ENCODE assay signal across 8 cellular contexts in genomic region chr5:34915139-34915855, GRCh38. TPM values are rescaled to one million over a fixed set of nuclear protein-coding genes. Genes with fewer than 3 reads are reported as not detected.
DNase-seq lines count a peak whose midpoint lies in the region; ATAC-seq and TF ChIP-seq lines count a peak whose summit lies in the region.

TSS of gene BRIX1 (plus strand) at chr5:34915711. CDS start at chr5:34915739, 28 bp downstream.
TSS of gene RAD1 (minus strand) at chr5:34915504. CDS start at chr5:34914892, 612 bp downstream.

- H3K9me3 Mint-ChIP-seq in T-helper 2 cell treated with Interferon-gamma antibody and Interleukin-4, amounts not matched to agents 5 μg/mL and 100 μg/mL, for 36 hours = no peaks in the 10 kb centered on the region

- H3K4me3 Mint-ChIP-seq in T-helper 2 cell treated with Interferon-gamma antibody and Interleukin-4, amounts not matched to agents 5 μg/mL and 100 μg/mL, for 36 hours = no peak within 1 kb of the TSS

- ATAC-seq in GM18508 (IDR thresholded peaks at IDR 0.05; ENCODE audit: insufficient read depth, unreplicated experiment) (peak; percentile 90), HG02981 (IDR thresholded peaks at IDR 0.05; ENCODE audit: unreplicated experiment) (peak; percentile 98), right cardiac atrium (peak; percentile 100)

- H3K27me3 Mint-ChIP-seq in T-helper 2 cell treated with Interferon-gamma antibody and Interleukin-4, amounts not matched to agents 5 μg/mL and 100 μg/mL, for 36 hours (ENCODE audit: low read depth) = no peaks in the 10 kb centered on the region

- peaks cover 3 to 19% of the 10 kb centered on the region in 2 donors for H3K36me3 ChIP-seq in ascending aorta
- no peaks in the 10 kb centered on the region for H3K36me3 ChIP-seq in uterus

- TF ChIP-seq POLR2A in uterus (IDR thresholded peaks at IDR 0.05) = peak; percentile 49 to 62

- peaks cover 22% of the 10 kb centered on the region for H3K4me1 Mint-ChIP-seq in T-helper 2 cell treated with Interferon-gamma antibody and Interleukin-4, amounts not matched to agents 5 μg/mL and 100 μg/mL, for 36 hours (ENCODE audit: low read depth)

- peaks cover 0 to 18% of the 10 kb centered on the region in 2 donors for H3K4me1 ChIP-seq in ascending aorta
- peaks cover 4% of the 10 kb centered on the region for H3K4me1 ChIP-seq in right cardiac atrium (ENCODE audit: control insufficient read depth, insufficient read depth, low read length)
- peaks cover 7 to 10% of the 10 kb centered on the region in 2 donors for H3K4me1 ChIP-seq in uterus

- H3K36me3 Mint-ChIP-seq in T-helper 2 cell treated with Interferon-gamma antibody and Interleukin-4, amounts not matched to agents 5 μg/mL and 100 μg/mL, for 36 hours (ENCODE audit: low read depth) = peaks cover 33% of the 10 kb centered on the region

- intact Hi-C loops in ascending aorta (cut with DNase I) = loop anchor here (1.0 to 5.0 kb wide), 2 partner anchors 14 to 258 kb away; partner anchors contain the start of genes DNAJC21 and RAI14
- intact Hi-C loops in right cardiac atrium (cut with DNase I) = no loop called here
- intact Hi-C loops in uterus (cut with DNase I; ENCODE audit: low total_unique reads) = no loop called here

- H3K27ac ChIP-seq in ascending aorta = peak within 1 kb of the TSS; percentile 85 to 87
- peak within 1 kb of the TSS; percentile 88 for H3K27ac ChIP-seq in right cardiac atrium (ENCODE audit: low read length)
- H3K27ac ChIP-seq in uterus = peak within 1 kb of the TSS; percentile 83 to 89

- H3K27me3 ChIP-seq in ascending aorta (no peaks in the 10 kb centered on the region), right cardiac atrium (ENCODE audit: control insufficient read depth, insufficient read depth) (no peaks in the 10 kb centered on the region), uterus (no peaks in the 10 kb centered on the region)

- H3K4me3 ChIP-seq in ascending aorta = peak within 1 kb of the TSS; percentile 89 to 93
- peak within 1 kb of the TSS; percentile 94 for H3K4me3 ChIP-seq in right cardiac atrium (ENCODE audit: low read length)
- peak within 1 kb of the TSS; percentile 60 to 99 for H3K4me3 ChIP-seq in uterus

- no peak within 1 kb of the TSS for H3K27ac Mint-ChIP-seq in T-helper 2 cell treated with Interferon-gamma antibody and Interleukin-4, amounts not matched to agents 5 μg/mL and 100 μg/mL, for 36 hours

- H3K9me3 ChIP-seq in ascending aorta (no peaks in the 10 kb centered on the region), right cardiac atrium (ENCODE audit: control insufficient read depth, low read length) (no peaks in the 10 kb centered on the region), uterus (no peaks in the 10 kb centered on the region)

- DNase-seq in NCI-H2029 (lab: John Stamatoyannopoulos, UW) = peak; percentile 96
- peak; percentile 97 for DNase-seq in T-helper 2 cell treated with Interferon-gamma antibody and Interleukin-4, amounts not matched to agents 5 μg/mL and 100 μg/mL, for 36 hours (ENCODE audit: low spot score)
- DNase-seq in ascending aorta (ENCODE audit: low spot score in 2 of 2) = peak; percentile 88 to 98
- peak; percentile 97 to 99 (median 98) for DNase-seq in right cardiac atrium
- DNase-seq in putamen (ENCODE audit: low spot score) = peak; percentile 97
- DNase-seq in uterus = peak; percentile 94 to 96

- under 1% methylated on average over 67 of the region's 67 CpGs for WGBS in right cardiac atrium

- TF ChIP-seq CTCF in ascending aorta (IDR thresholded peaks at IDR 0.05) (peak in 1 of 3 experiments; percentile 22), uterus (IDR thresholded peaks at IDR 0.05) (peak; percentile 30 to 58 (median 50))

RNA-seq across cellular contexts. Expression of gene BRIX1, which starts in this region (rescaled TPM):
- total RNA-seq in ascending aorta (8.5 TPM), right cardiac atrium (10 to 100 TPM; 12.4 to 20.8 (median 14.1) TPM), uterus (10 to 100 TPM in 3 of 4 donors, 1 to 10 TPM in 1; 6.4 to 46.0 (median 28.6) TPM)
- 13.5 TPM for polyA plus RNA-seq in right cardiac atrium

RNA-seq across cellular contexts. Expression of gene RAD1, which starts in this region (rescaled TPM):
- total RNA-seq in ascending aorta = 2.0 TPM
- total RNA-seq in right cardiac atrium = 10 to 100 TPM; 24.1 to 29.1 (median 24.8) TPM
- 26.9 TPM for polyA plus RNA-seq in right cardiac atrium
- 10 to 100 TPM in 3 of 4 donors, 1 to 10 TPM in 1; 5.1 to 36.2 (median 25.0) TPM for total RNA-seq in uterus

Comparison
In these comparisons a context has a peak if more than half of its experiments do, and no peak if none do; other contexts are left out.
1. Peak in every context shown above with its lines: DNase-seq, ATAC-seq, H3K4me3 ChIP-seq and H3K27ac ChIP-seq.